In the genomic region with DNA sequence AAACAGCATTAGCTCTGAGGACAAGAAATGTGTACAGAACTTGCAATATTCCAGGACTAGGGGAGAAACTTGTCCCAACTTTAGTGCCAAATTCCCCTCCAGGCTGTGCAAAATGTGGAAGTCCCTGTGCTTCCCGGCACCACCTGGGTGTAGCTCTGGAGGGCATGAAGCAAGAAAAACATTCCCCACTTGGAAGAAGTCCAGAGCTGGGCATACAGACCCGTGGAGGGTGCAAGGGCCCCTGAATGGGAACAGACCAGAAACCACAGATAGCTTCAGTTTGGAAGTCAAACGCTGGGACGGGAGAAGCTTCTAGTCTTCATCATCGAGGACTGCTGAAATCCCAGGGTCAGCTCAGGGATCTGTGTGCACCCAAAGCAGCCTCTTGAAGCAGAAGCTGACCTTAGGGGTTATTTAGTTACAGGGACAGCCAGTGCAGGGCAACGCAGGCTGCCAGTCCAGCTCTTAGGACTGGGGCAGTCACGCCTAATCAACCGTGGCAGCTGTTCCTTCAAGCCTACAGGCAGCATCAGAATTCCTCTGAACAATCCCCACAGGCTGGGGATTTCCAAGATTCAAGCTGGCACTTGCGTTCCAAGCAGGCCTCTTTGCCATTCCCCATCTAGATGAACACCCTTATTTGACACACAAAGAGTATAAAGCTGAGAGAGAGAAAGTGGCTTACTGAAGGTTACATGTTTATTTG, we compare ENCODE assay signal across 14 cellular contexts.
DNase-seq lines count a peak whose midpoint lies in the region; ATAC-seq, FAIRE-seq and TF ChIP-seq lines count a peak whose summit lies in the region.
"Had no signal": no experiment of that assay in that cellular context is flagged by ENCODE, and none has a peak within 500 bp of the region (broad histone marks: within the 10 kb centered on the region; RNA-seq: fewer than 3 reads in every experiment).

No MANE protein-coding gene starts in this region.

- no peaks in the 10 kb centered on the region for H3K9me3 Mint-ChIP-seq in stimulated activated memory B cell treated with anti-CD40 and anti-IgM and Interleukin-4, amounts not matched to agents 10 μg/mL and 1 μg/mL and 100 μg/mL, for 72 hours
- H3K9me3 Mint-ChIP-seq in effector memory CD8-positive, alpha-beta T cell, result no peaks in the 10 kb centered on the region
- H3K9me3 Mint-ChIP-seq: H9 had no signal

- FAIRE-seq in GM12891 (lab: Jason Lieb, UNC), result no peak
- FAIRE-seq: G401.6, K562 had no signal

- no peak for TF ChIP-seq POLR2A in GM12891 (IDR thresholded peaks at IDR 0.05; ENCODE audit: low read depth, low read length)

- H3K27ac ChIP-seq in Panc1 (ENCODE audit: low read length), result no peak overlapping the region
- peak overlapping the region; percentile 47 for H3K27ac ChIP-seq in epithelial cell of prostate
- H3K27ac ChIP-seq: PC-9 had no signal

- intact Hi-C loops in Panc1 (cut with micrococcal nuclease; ENCODE audit: unreplicated experiment), result no loop called here

- in situ Hi-C loops in ACHN (cut with HindIII; ENCODE audit: low pct_ligation_motif_present, low pct_unique_long_range_greater_than_20kb, low sequenced_read_pairs) (no loop called here), Panc1 (cut with HindIII; ENCODE audit: low pct_unique_long_range_greater_than_20kb, low sequenced_read_pairs) (no loop called here)

- ATAC-seq in Panc1 (peak; percentile 88), GM18511 (IDR thresholded peaks at IDR 0.05; ENCODE audit: unreplicated experiment) (no peak)
- no peak for ATAC-seq in stimulated activated memory B cell treated with anti-CD40 and anti-IgM and Interleukin-4, amounts not matched to agents 10 μg/mL and 1 μg/mL and 100 μg/mL, for 72 hours
- no peak for ATAC-seq in effector memory CD8-positive, alpha-beta T cell (replicated peaks)
- ATAC-seq: K562 had no signal

- no peaks in the 10 kb centered on the region for H3K36me3 ChIP-seq in Panc1 (ENCODE audit: control insufficient read depth, insufficient read depth, low read length)

- POLR2A ChIA-PET in Panc1 (lab: Charles Lee), result interaction anchor here (0.6 to 0.7 kb wide), 2 partner anchors 23 to 358 kb away, joined by 3 read pairs; no protein-coding TSS in a partner anchor

- H3K27me3 Mint-ChIP-seq in stimulated activated memory B cell treated with anti-CD40 and anti-IgM and Interleukin-4, amounts not matched to agents 10 μg/mL and 1 μg/mL and 100 μg/mL, for 72 hours, result peaks cover 26% of the 10 kb centered on the region
- H3K27me3 Mint-ChIP-seq in effector memory CD8-positive, alpha-beta T cell, result peaks cover 13% of the 10 kb centered on the region in 2 donors

- no peak for TF ChIP-seq CTCF in Panc1 (IDR thresholded peaks at IDR 0.05)

- H3K27ac Mint-ChIP-seq in stimulated activated memory B cell treated with anti-CD40 and anti-IgM and Interleukin-4, amounts not matched to agents 10 μg/mL and 1 μg/mL and 100 μg/mL, for 72 hours, result no peak overlapping the region
- no peak overlapping the region for H3K27ac Mint-ChIP-seq in effector memory CD8-positive, alpha-beta T cell

- no peaks in the 10 kb centered on the region for H3K4me1 Mint-ChIP-seq in stimulated activated memory B cell treated with anti-CD40 and anti-IgM and Interleukin-4, amounts not matched to agents 10 μg/mL and 1 μg/mL and 100 μg/mL, for 72 hours
- peaks cover 0 to 4% of the 10 kb centered on the region in 2 donors for H3K4me1 Mint-ChIP-seq in effector memory CD8-positive, alpha-beta T cell (ENCODE audit: low read depth in 2 of 2)

- no peak overlapping the region for H3K4me3 Mint-ChIP-seq in stimulated activated memory B cell treated with anti-CD40 and anti-IgM and Interleukin-4, amounts not matched to agents 10 μg/mL and 1 μg/mL and 100 μg/mL, for 72 hours
- H3K4me3 Mint-ChIP-seq in effector memory CD8-positive, alpha-beta T cell, result no peak overlapping the region
- H3K4me3 Mint-ChIP-seq: H9 had no signal

- no peak overlapping the region for H3K4me3 ChIP-seq in Panc1 (ENCODE audit: low read depth in 2 of 2, low read length in 2 of 2)
- H3K4me3 ChIP-seq: K562, PC-9 had no signal

- no TSS peak for BruUV-seq in Panc1 (replicated peaks; lab: Mats Ljungman, UMichigan)

- H3K27me3 ChIP-seq in Panc1 (ENCODE audit: control insufficient read depth, insufficient read depth, low read length), result no peaks in the 10 kb centered on the region

- CTCF ChIA-PET in Panc1 (lab: Charles Lee), result no interaction called here

- DNase-seq in ACHN, result peak; percentile 77
- no peak for DNase-seq in Panc1 (ENCODE audit: low read depth, low spot score)
- DNase-seq in epithelial cell of prostate (ENCODE audit: low read depth, low spot score), result peak; percentile 62
- peak; percentile 90 for DNase-seq in myocyte (ENCODE audit: low read depth)
- no peak for DNase-seq in GM12891 (ENCODE audit: insufficient read length, low spot score)
- no peak for DNase-seq in effector memory CD8-positive, alpha-beta T cell
- DNase-seq: H9; NCI-H187 treated with DMSO at 0.1 percent for 48 hours; PC-9; stimulated activated CD4-positive, alpha-beta T cell treated with anti-CD3 and anti-CD28 coated beads, Interleukin-4, amount 100 ng/mL, for 4 hours had no signal

- no peaks in the 10 kb centered on the region for H3K36me3 Mint-ChIP-seq in stimulated activated memory B cell treated with anti-CD40 and anti-IgM and Interleukin-4, amounts not matched to agents 10 μg/mL and 1 μg/mL and 100 μg/mL, for 72 hours
- no peaks in the 10 kb centered on the region for H3K36me3 Mint-ChIP-seq in effector memory CD8-positive, alpha-beta T cell (ENCODE audit: insufficient read depth)

- H3K9me3 ChIP-seq in Panc1 (ENCODE audit: control insufficient read depth, insufficient read depth, low read depth, low read length), result no peaks in the 10 kb centered on the region

- 0 out of 2 replicates have a peak, but pooled peaks cover 9% of the 10 kb centered on the region for H3K4me1 ChIP-seq in Panc1 (ENCODE audit: control insufficient read depth, insufficient read depth, low read length)

TF ChIP-seq in GM12891, 5 proteins besides CTCF, POLR2A, EP300 and RAD21:
- no peak for TF ChIP-seq POLR2AphosphoS5 (IDR thresholded peaks at IDR 0.05; ENCODE audit: low read depth, low read length)
- TF ChIP-seq SPI1 (IDR thresholded peaks at IDR 0.05; ENCODE audit: low read depth, low read length), result no peak
- no peak for TF ChIP-seq PAX5 (IDR thresholded peaks at IDR 0.05; ENCODE audit: insufficient read depth, low read length, severe bottlenecking)
- TF ChIP-seq TAF1 (IDR thresholded peaks at IDR 0.05; ENCODE audit: low read depth, low read length), result no peak
- TF ChIP-seq POU2F2 (IDR thresholded peaks at IDR 0.05; ENCODE audit: low read depth, low read length), result no peak

Comparison
In these comparisons a context has a peak if more than half of its experiments do, and no peak if none do; other contexts are left out.
1. DNase-seq: peak in ACHN (single experiment), epithelial cell of prostate (single experiment) and myocyte (single experiment); none in Panc1 (single experiment), GM12891 (single experiment) and effector memory CD8-positive, alpha-beta T cell (0 of 3).